ENCODE assay signal across 12 cellular contexts in the genomic region with DNA sequence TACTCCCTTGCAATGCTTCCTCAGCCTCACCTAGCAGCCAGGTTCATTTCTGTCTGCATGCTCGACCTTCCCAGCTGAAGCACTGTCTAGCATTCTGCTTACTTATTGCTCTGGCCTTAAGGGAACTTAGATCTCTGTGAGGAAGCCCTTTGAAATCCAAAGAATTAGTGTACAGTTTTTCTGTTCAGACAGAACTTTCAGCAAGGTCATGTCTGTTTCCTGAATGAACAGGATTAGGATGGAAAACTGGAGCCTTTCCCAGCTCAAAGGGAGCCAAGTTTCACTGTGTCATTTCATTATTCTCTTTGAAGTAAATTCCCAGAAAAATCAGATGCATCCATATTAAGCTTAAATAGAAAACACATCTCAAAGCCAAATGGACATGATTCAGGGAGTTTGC.
DNase-seq lines count a peak whose midpoint lies in the region; ATAC-seq, FAIRE-seq and TF ChIP-seq lines count a peak whose summit lies in the region.
"Had no signal": no experiment of that assay in that cellular context is flagged by ENCODE, and none has a peak within 500 bp of the region (broad histone marks: within the 10 kb centered on the region; RNA-seq: fewer than 3 reads in every experiment).

No MANE protein-coding gene starts in this region.

- no peaks in the 10 kb centered on the region for H3K9me3 Mint-ChIP-seq in activated naive CD8-positive, alpha-beta T cell treated with anti-CD3 and anti-CD28 coated beads for 36 hours

- H3K27ac ChIP-seq in right lobe of liver (no peak overlapping the region), Peyer's patch (peak overlapping the region in 1 of 4 donors; percentile 42), small intestine (ENCODE audit: low read depth in 1 of 2, low read length in 1 of 2) (no peak overlapping the region)
- H3K27ac ChIP-seq: neutrophil had no signal

- peak; percentile 23 for FAIRE-seq in endometrium (lab: Jason Lieb, UNC)
- FAIRE-seq in small intestine (lab: Jason Lieb, UNC) = no peak

- 14% methylated on average over 1 of the region's 1 CpG for WGBS in right lobe of liver (ENCODE audit: insufficient coverage, low coverage, low lambda C conversion rate, missing lambda C conversion rate)
- WGBS in small intestine, 3 donors = 31 to 56% (median 41%) methylated on average over 1 of the region's 1 CpG

- ATAC-seq in right lobe of liver = peak; percentile 54 to 85 (median 78)
- no peak for ATAC-seq in GM18519 (IDR thresholded peaks at IDR 0.05; ENCODE audit: low FRiP score, unreplicated experiment)

- peaks cover 3% of the 10 kb centered on the region for H3K36me3 Mint-ChIP-seq in activated naive CD8-positive, alpha-beta T cell treated with anti-CD3 and anti-CD28 coated beads for 36 hours

- H3K4me3 Mint-ChIP-seq in activated naive CD8-positive, alpha-beta T cell treated with anti-CD3 and anti-CD28 coated beads for 36 hours = no peak overlapping the region

- peaks cover 22% of the 10 kb centered on the region for H3K4me1 Mint-ChIP-seq in activated naive CD8-positive, alpha-beta T cell treated with anti-CD3 and anti-CD28 coated beads for 36 hours

- H3K27ac Mint-ChIP-seq in activated naive CD8-positive, alpha-beta T cell treated with anti-CD3 and anti-CD28 coated beads for 36 hours = no peak overlapping the region

- H3K4me3 ChIP-seq in MG63 = no peak overlapping the region
- no peak overlapping the region for H3K4me3 ChIP-seq in right lobe of liver
- H3K4me3 ChIP-seq in skeletal muscle cell (ENCODE audit: low read depth, low read length) = no peak overlapping the region
- no peak overlapping the region for H3K4me3 ChIP-seq in Peyer's patch
- no peak overlapping the region for H3K4me3 ChIP-seq in small intestine (ENCODE audit: low read depth in 1 of 2, low read length in 2 of 2)

- H3K27me3 ChIP-seq in MG63 (no peaks in the 10 kb centered on the region), right lobe of liver (no peaks in the 10 kb centered on the region), Peyer's patch (no peaks in the 10 kb centered on the region), small intestine (ENCODE audit: control insufficient read depth in 2 of 2, insufficient read depth in 2 of 2, low read length in 2 of 2) (no peaks in the 10 kb centered on the region)
- H3K27me3 ChIP-seq: neutrophil had no signal

- TF ChIP-seq POLR2A in right lobe of liver (IDR thresholded peaks at IDR 0.05) (no peak), Peyer's patch (IDR thresholded peaks at IDR 0.05) (no peak)

- H3K36me3 ChIP-seq in MG63 (no peaks in the 10 kb centered on the region), right lobe of liver (no peaks in the 10 kb centered on the region), Peyer's patch (no peaks in the 10 kb centered on the region), small intestine (ENCODE audit: control insufficient read depth in 2 of 2, insufficient read depth in 2 of 2, low read length in 2 of 2) (no peaks in the 10 kb centered on the region)
- H3K36me3 ChIP-seq: neutrophil had no signal

- H3K4me1 ChIP-seq in right lobe of liver (peaks cover 0 to 5% (median under 1%) of the 10 kb centered on the region in 4 donors), Peyer's patch (peaks cover 0 to 9% (median 0%) of the 10 kb centered on the region in 4 donors), small intestine (ENCODE audit: control insufficient read depth in 2 of 2, insufficient read depth in 1 of 2, low read depth in 1 of 2, low read length in 1 of 2) (no peaks in the 10 kb centered on the region)

- DNase-seq in MG63 (peak; percentile 5), right lobe of liver (no peak), skeletal muscle cell (ENCODE audit: low read depth) (peak; percentile 45), Peyer's patch (no peak), small intestine (no peak)
- DNase-seq in activated naive CD8-positive, alpha-beta T cell treated with anti-CD3 and anti-CD28 coated beads for 36 hours = no peak
- DNase-seq: activated CD4-positive, alpha-beta T cell treated with anti-CD3 and anti-CD28 coated beads for 4 hours; COR-L47; MV-4-11 had no signal

- no peaks in the 10 kb centered on the region for H3K9me3 ChIP-seq in MG63
- H3K9me3 ChIP-seq in right lobe of liver = no peaks in the 10 kb centered on the region
- H3K9me3 ChIP-seq in Peyer's patch = no peaks in the 10 kb centered on the region
- no peaks in the 10 kb centered on the region for H3K9me3 ChIP-seq in small intestine (ENCODE audit: control insufficient read depth, low read depth)
- H3K9me3 ChIP-seq: neutrophil had no signal

- H3K27me3 Mint-ChIP-seq in activated naive CD8-positive, alpha-beta T cell treated with anti-CD3 and anti-CD28 coated beads for 36 hours = no peaks in the 10 kb centered on the region

- intact Hi-C loops in right lobe of liver (cut with DNase I) = no loop called here

- TF ChIP-seq CTCF in right lobe of liver (IDR thresholded peaks at IDR 0.05) = no peak
- no peak for TF ChIP-seq CTCF in Peyer's patch (IDR thresholded peaks at IDR 0.05)

Comparison
In these comparisons a context has a peak if more than half of its experiments do, and no peak if none do; other contexts are left out.
1. DNase-seq: peak in MG63 (single experiment) and skeletal muscle cell (single experiment); none in right lobe of liver (0 of 3), Peyer's patch (0 of 3), small intestine (single experiment) and activated naive CD8-positive, alpha-beta T cell treated with anti-CD3 and anti-CD28 coated beads for 36 hours (single experiment).